ENCODE assay signal across 25 cellular contexts in genomic region chr5:67817652-67818051, GRCh38.
DNase-seq lines count a peak whose midpoint lies in the region; ATAC-seq and TF ChIP-seq lines count a peak whose summit lies in the region.
"Had no signal": no experiment of that assay in that cellular context is flagged by ENCODE, and none has a peak within 500 bp of the region (broad histone marks: within the 10 kb centered on the region; RNA-seq: fewer than 3 reads in every experiment).

No MANE protein-coding gene starts in this region.

- H2BK12ac ChIP-seq in H9 (ENCODE audit: insufficient read length, low read depth, low read length) (no peak overlapping the region), trophoblast cell (ENCODE audit: low read length) (no peak overlapping the region)

- no peaks in the 10 kb centered on the region for H3K4me1 ChIP-seq in H9 (ENCODE audit: insufficient read depth, low read length)
- H3K4me1 ChIP-seq in NT2/D1 (ENCODE audit: insufficient read depth, insufficient read length): no peaks in the 10 kb centered on the region
- H3K4me1 ChIP-seq in trophoblast cell (ENCODE audit: control insufficient read depth in 1 of 2, insufficient read depth in 2 of 2, low read length in 2 of 2): no peaks in the 10 kb centered on the region
- peaks cover 3% of the 10 kb centered on the region; the same call in 1 of the 2 replicates for H3K4me1 ChIP-seq in GM23248 (ENCODE audit: insufficient read depth)
- peaks cover 33% of the 10 kb centered on the region for H3K4me1 ChIP-seq in left ventricle myocardium inferior
- H3K4me1 ChIP-seq: colonic mucosa had no signal

- H3K36me3 ChIP-seq in NT2/D1 (ENCODE audit: insufficient read depth, insufficient read length, low read length) (no peaks in the 10 kb centered on the region), trophoblast cell (ENCODE audit: control insufficient read depth in 1 of 2, insufficient read depth in 2 of 2, low read length in 2 of 2) (no peaks in the 10 kb centered on the region), GM23248 (ENCODE audit: low read depth) (no peaks in the 10 kb centered on the region), left ventricle myocardium inferior (no peaks in the 10 kb centered on the region)
- H3K36me3 ChIP-seq: colonic mucosa, pancreas, vagina, WERI-Rb-1 had no signal

- H3K4me2 ChIP-seq in H9 (ENCODE audit: insufficient read depth, insufficient read length, low read length) (peak overlapping the region; percentile 62), trophoblast cell (ENCODE audit: low read length) (no peak overlapping the region), GM23248 (ENCODE audit: unreplicated experiment) (no peak overlapping the region)

- peak overlapping the region in 2 of 3 experiments; percentile 40 to 91; a peak in 4 of 7 replicates for H3K27ac Mint-ChIP-seq in H9
- H3K27ac Mint-ChIP-seq: activated naive CD4-positive, alpha-beta T cell treated with anti-CD3 and anti-CD28 coated beads for 36 hours; naive B cell had no signal

- no peak overlapping the region for H3T11ph ChIP-seq in H9 (ENCODE audit: low read length)

- peaks cover 0 to 24% (median 9%) of the 10 kb centered on the region in 3 experiments; a peak in 5 of 7 replicates for H3K36me3 Mint-ChIP-seq in H9 (ENCODE audit: insufficient read depth in 1 of 3, low read depth in 3 of 3)
- H3K36me3 Mint-ChIP-seq: naive B cell had no signal

- H2BK120ac ChIP-seq in H9 (ENCODE audit: low read depth, low read length, poor library complexity, severe bottlenecking): no peak overlapping the region
- H2BK120ac ChIP-seq in trophoblast cell (ENCODE audit: insufficient read depth, low read length, poor library complexity): no peak overlapping the region

- DNase-seq in H9 (peak; percentile 46), NT2/D1 (ENCODE audit: low read depth, low spot score) (no peak), trophoblast cell (peak in 1 of 2 donors; percentile 15), GM23248 (no peak), left ventricle myocardium inferior (no peak)
- DNase-seq in stimulated activated naive CD8-positive, alpha-beta T cell treated with anti-CD3 and anti-CD28 coated beads, Interleukin-15, Interleukin-2, amounts not matched to agents 100 U/mL and 50 U/mL, for 24 hours: no peak
- DNase-seq: activated CD4-positive, alpha-beta T cell treated with anti-CD3 and anti-CD28 coated beads, Interleukin-2, amount 50 U/mL, for 1 hour; activated naive CD4-positive, alpha-beta T cell treated with anti-CD3 and anti-CD28 coated beads for 36 hours; amygdala; C1 segment of cervical spinal cord; colonic mucosa; Karpas-422; naive B cell; NCI-H187 treated with DMSO at 0.1 percent for 48 hours; NCI-H2227 treated with DMSO at 0.1 percent for 48 hours; pancreas; right cardiac atrium; stimulated activated CD4-positive, alpha-beta T cell treated with anti-CD3 and anti-CD28 coated beads, Interleukin-12 subunit alpha, Interleukin-12 subunit beta, amount 100 ng/mL, for 4 hours; stimulated activated CD4-positive, alpha-beta T cell treated with anti-CD3 and anti-CD28 coated beads, Interleukin-4, amount 100 ng/mL, for 4 hours; stimulated activated naive CD4-positive, alpha-beta T cell; T-helper 9 cell; testis; WERI-Rb-1 had no signal

- H3K23me2 ChIP-seq in H9 (ENCODE audit: insufficient read length, low read depth, low read length, poor library complexity, severe bottlenecking): no peaks in the 10 kb centered on the region

- peak overlapping the region; percentile 36 for H3K18ac ChIP-seq in H9 (ENCODE audit: insufficient read length, low read depth, low read length)
- H3K18ac ChIP-seq in trophoblast cell (ENCODE audit: low read length): no peak overlapping the region

- H4K8ac ChIP-seq in H9 (replicated peaks; ENCODE audit: insufficient read length, low read depth, low read length) (no peak overlapping the region), trophoblast cell (ENCODE audit: low read depth, low read length) (no peak overlapping the region)

- no peak overlapping the region for H4K91ac ChIP-seq in H9 (ENCODE audit: insufficient read length, low read depth, low read length)
- peak overlapping the region; percentile 47 for H4K91ac ChIP-seq in trophoblast cell (ENCODE audit: low read depth, low read length)

- H3K4me3 Mint-ChIP-seq in H9: peak overlapping the region; percentile 73 to 74
- H3K4me3 Mint-ChIP-seq: activated naive CD4-positive, alpha-beta T cell treated with anti-CD3 and anti-CD28 coated beads for 36 hours had no signal

- H3K4ac ChIP-seq in H9 (ENCODE audit: low read depth, low read length) (no peak overlapping the region), trophoblast cell (ENCODE audit: low read depth, low read length) (no peak overlapping the region)

- peaks cover 6% of the 10 kb centered on the region; the same call in 1 of the 2 replicates for H3F3A ChIP-seq in GM23248 (ENCODE audit: insufficient read depth)

- WGBS in H9 (ENCODE audit: extremely low coverage, insufficient read length, low lambda C conversion rate): no CpG with 5 or more reads among the region's 14 CpGs
- WGBS in trophoblast cell (ENCODE audit: extremely low coverage, insufficient coverage, insufficient read length): no CpG with 5 or more reads among the region's 14 CpGs
- WGBS in GM23248 (ENCODE audit: low coverage in 1 of 2, low lambda C conversion rate in 2 of 2, missing lambda C conversion rate in 2 of 2), 2 experiments: 84 to 93% methylated on average over 13 to 14 of the region's 14 CpGs

- H3K56ac ChIP-seq in H9 (ENCODE audit: insufficient read length, low read depth, low read length): no peak overlapping the region

- intact Hi-C loops in left ventricle myocardium inferior (cut with micrococcal nuclease): no loop called here

- H2AFZ ChIP-seq in H9 (ENCODE audit: low read length): no peak overlapping the region
- H2AFZ ChIP-seq in trophoblast cell (ENCODE audit: insufficient read depth, low read length, poor library complexity): no peak overlapping the region
- no peak overlapping the region for H2AFZ ChIP-seq in GM23248

- H3K79me1 ChIP-seq in H9 (ENCODE audit: insufficient read depth, low read depth, low read length, poor library complexity, severe bottlenecking): no peaks in the 10 kb centered on the region
- no peaks in the 10 kb centered on the region for H3K79me1 ChIP-seq in trophoblast cell (ENCODE audit: low read length)

- peak overlapping the region; percentile 54 for H3K4me3 ChIP-seq in NT2/D1 (ENCODE audit: insufficient read length, low read depth)
- peak overlapping the region; percentile 44 for H3K4me3 ChIP-seq in iPS-18c (ENCODE audit: insufficient read depth, low read depth, low read length)
- H3K4me3 ChIP-seq in trophoblast cell (ENCODE audit: low read depth, low read length): no peak overlapping the region
- no peak overlapping the region for H3K4me3 ChIP-seq in GM23248
- H3K4me3 ChIP-seq in left ventricle myocardium inferior: no peak overlapping the region
- H3K4me3 ChIP-seq: colonic mucosa, pancreas, testis, vagina had no signal

- H3K4me1 Mint-ChIP-seq in H9: peaks cover 24 to 25% of the 10 kb centered on the region in 2 experiments
- H3K4me1 Mint-ChIP-seq: naive B cell had no signal

- H3K79me2 ChIP-seq in H9 (ENCODE audit: insufficient read depth, low read length) (no peaks in the 10 kb centered on the region), trophoblast cell (ENCODE audit: control insufficient read depth, insufficient read depth, low read length, poor library complexity) (no peaks in the 10 kb centered on the region), GM23248 (ENCODE audit: insufficient read depth) (no peaks in the 10 kb centered on the region)

- ATAC-seq in stimulated activated naive CD8-positive, alpha-beta T cell treated with anti-CD3 and anti-CD28 coated beads, Interleukin-15, Interleukin-2, amounts not matched to agents 100 U/mL and 50 U/mL, for 24 hours: no peak
- ATAC-seq: pancreas, right cardiac atrium had no signal

- H2AK5ac ChIP-seq in H9 (ENCODE audit: insufficient read length, low read length) (no peak overlapping the region), trophoblast cell (ENCODE audit: low read length) (no peak overlapping the region)

- H3K23ac ChIP-seq in H9 (ENCODE audit: insufficient read length, low read depth, low read length): no peak overlapping the region
- H3K23ac ChIP-seq in trophoblast cell (ENCODE audit: low read length): no peak overlapping the region

- no peak overlapping the region for H2BK5ac ChIP-seq in H9 (ENCODE audit: insufficient read length, low read length)
- H2BK5ac ChIP-seq in trophoblast cell (ENCODE audit: low read depth, low read length, poor library complexity): no peak overlapping the region

- H4K5ac ChIP-seq in H9 (ENCODE audit: insufficient read length, low read depth, low read length): no peak overlapping the region

- no peak overlapping the region for H2BK20ac ChIP-seq in H9 (ENCODE audit: low read depth, low read length, poor library complexity, severe bottlenecking)

- no peak overlapping the region for H4K12ac ChIP-seq in trophoblast cell (ENCODE audit: low read depth, low read length)

- H4K20me1 ChIP-seq in H9 (ENCODE audit: control insufficient read depth, insufficient read depth, insufficient read length) (no peaks in the 10 kb centered on the region), GM23248 (ENCODE audit: insufficient read depth) (no peaks in the 10 kb centered on the region)

- in situ Hi-C loops in GM23248 (cut with MboI): no loop called here

- H3K9ac ChIP-seq in H9 (ENCODE audit: extremely low read depth, insufficient read length, low read length) (peak overlapping the region; percentile 11), NT2/D1 (ENCODE audit: insufficient read length, low read depth) (peak overlapping the region; percentile 67), trophoblast cell (ENCODE audit: low read length) (no peak overlapping the region), GM23248 (no peak overlapping the region)

- H3K27me3 ChIP-seq in H9 (ENCODE audit: insufficient read depth, low read length): no peaks in the 10 kb centered on the region
- H3K27me3 ChIP-seq in NT2/D1 (ENCODE audit: insufficient read depth, insufficient read length): no peaks in the 10 kb centered on the region
- no peaks in the 10 kb centered on the region for H3K27me3 ChIP-seq in trophoblast cell (ENCODE audit: insufficient read depth, low read length)
- no peaks in the 10 kb centered on the region for H3K27me3 ChIP-seq in GM23248 (replicated peaks; ENCODE audit: insufficient read depth)
- no peaks in the 10 kb centered on the region for H3K27me3 ChIP-seq in left ventricle myocardium inferior (ENCODE audit: low read depth)
- H3K27me3 ChIP-seq: colonic mucosa, pancreas, testis, vagina had no signal

- H3K27ac ChIP-seq in H9 (ENCODE audit: insufficient read length, low read depth, low read length) (no peak overlapping the region), trophoblast cell (ENCODE audit: low read depth, low read length) (no peak overlapping the region), GM23248 (no peak overlapping the region), left ventricle myocardium inferior (replicated peaks) (no peak overlapping the region)
- H3K27ac ChIP-seq: colonic mucosa, pancreas, testis, vagina, WERI-Rb-1 had no signal

- no peak for TF ChIP-seq CTCF in H9 (conservative IDR thresholded peaks at IDR 0.05)
- TF ChIP-seq CTCF in left ventricle myocardium inferior (IDR thresholded peaks at IDR 0.05; ENCODE audit: borderline replicate concordance): no peak

- H3K9me3 Mint-ChIP-seq in H9: peaks cover 9 to 16% of the 10 kb centered on the region in 2 experiments; a peak in 4 of 5 replicates

- no peaks in the 10 kb centered on the region for H3K9me3 ChIP-seq in H9 (ENCODE audit: control insufficient read depth, low read depth, low read length)
- no peaks in the 10 kb centered on the region for H3K9me3 ChIP-seq in NT2/D1 (ENCODE audit: insufficient read depth, low read length)
- no peaks in the 10 kb centered on the region for H3K9me3 ChIP-seq in iPS-18c (ENCODE audit: control insufficient read depth, insufficient read depth, low read length)
- H3K9me3 ChIP-seq in trophoblast cell (ENCODE audit: insufficient read depth, low read depth, low read length): no peaks in the 10 kb centered on the region
- H3K9me3 ChIP-seq in GM23248 (ENCODE audit: low read depth): no peaks in the 10 kb centered on the region
- H3K9me3 ChIP-seq in left ventricle myocardium inferior (replicated peaks): peaks cover 2% of the 10 kb centered on the region
- H3K9me3 ChIP-seq: colonic mucosa, pancreas, testis, vagina had no signal

- H3K27me3 Mint-ChIP-seq in H9 (ENCODE audit: low read depth): no peaks in the 10 kb centered on the region

- H3K14ac ChIP-seq in H9 (ENCODE audit: insufficient read depth, low read length): peak overlapping the region; percentile 59; the same call in 1 of the 2 replicates
- H3K14ac ChIP-seq in trophoblast cell (ENCODE audit: low read length): peak overlapping the region; percentile 40

- no peak overlapping the region for H2BK15ac ChIP-seq in H9 (ENCODE audit: low read depth, low read length)

- no peaks in the 10 kb centered on the region for H3K9me2 ChIP-seq in GM23248 (ENCODE audit: insufficient read depth)

Comparison
In these comparisons a context has a peak if more than half of its experiments do, and no peak if none do; other contexts are left out.
1. H3K9ac ChIP-seq: peak in H9 (single experiment) and NT2/D1 (single experiment); none in trophoblast cell (single experiment) and GM23248 (single experiment).
2. H3K4me3 ChIP-seq: peak in NT2/D1 (single experiment) and iPS-18c (single experiment); none in trophoblast cell (single experiment), GM23248 (single experiment) and left ventricle myocardium inferior (single experiment).